In the genomic region with DNA sequence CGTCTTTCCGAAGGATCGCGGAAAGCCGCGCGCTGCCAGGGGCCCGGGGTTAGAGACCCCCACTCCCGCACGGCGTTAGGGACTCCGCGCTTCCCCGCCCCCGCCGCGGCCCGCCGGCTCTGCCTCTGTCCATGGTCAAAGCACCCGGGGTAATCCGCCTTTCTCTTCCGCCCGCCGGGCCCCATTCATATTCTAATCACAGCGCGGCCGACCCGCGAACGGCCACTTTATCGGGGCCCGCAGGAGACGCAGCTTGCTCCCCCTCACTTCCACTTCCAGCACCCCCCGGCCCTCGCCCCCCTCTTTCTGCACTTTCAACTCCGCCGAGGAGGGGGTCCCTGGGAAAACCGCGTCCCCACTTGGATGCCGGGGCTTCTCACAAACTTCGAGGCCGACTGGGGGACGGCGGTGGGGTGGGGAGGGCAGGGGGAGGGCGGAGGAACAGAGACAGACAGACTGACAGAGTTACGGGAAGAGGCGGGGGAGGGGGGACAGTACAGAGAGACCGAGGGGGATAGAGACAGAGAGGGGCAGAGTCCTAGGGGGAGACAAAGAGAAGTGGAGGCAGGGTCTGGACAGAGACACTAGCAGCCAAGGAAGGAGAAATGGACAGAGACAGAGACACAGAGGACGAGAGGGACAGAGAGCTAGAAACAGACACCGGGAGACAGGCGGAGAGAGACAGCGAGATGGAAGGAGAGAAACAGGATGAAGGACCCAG, we compare ENCODE assay signal across 1 cellular context.
TF ChIP-seq lines count a peak whose summit lies in the region.

No MANE protein-coding gene starts in this region.

TF ChIP-seq in HepG2, 621 proteins besides CTCF, POLR2A, EP300 and RAD21 (continued from another document):
- TF ChIP-seq, protein P1, sequence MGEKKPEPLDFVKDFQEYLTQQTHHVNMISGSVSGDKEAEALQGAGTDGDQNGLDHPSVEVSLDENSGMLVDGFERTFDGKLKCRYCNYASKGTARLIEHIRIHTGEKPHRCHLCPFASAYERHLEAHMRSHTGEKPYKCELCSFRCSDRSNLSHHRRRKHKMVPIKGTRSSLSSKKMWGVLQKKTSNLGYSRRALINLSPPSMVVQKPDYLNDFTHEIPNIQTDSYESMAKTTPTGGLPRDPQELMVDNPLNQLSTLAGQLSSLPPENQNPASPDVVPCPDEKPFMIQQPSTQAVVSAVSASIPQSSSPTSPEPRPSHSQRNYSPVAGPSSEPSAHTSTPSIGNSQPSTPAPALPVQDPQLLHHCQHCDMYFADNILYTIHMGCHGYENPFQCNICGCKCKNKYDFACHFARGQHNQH (CRISPR knock-in tag; IDR thresholded peaks at IDR 0.05), result no peak
- TF ChIP-seq, protein P2, sequence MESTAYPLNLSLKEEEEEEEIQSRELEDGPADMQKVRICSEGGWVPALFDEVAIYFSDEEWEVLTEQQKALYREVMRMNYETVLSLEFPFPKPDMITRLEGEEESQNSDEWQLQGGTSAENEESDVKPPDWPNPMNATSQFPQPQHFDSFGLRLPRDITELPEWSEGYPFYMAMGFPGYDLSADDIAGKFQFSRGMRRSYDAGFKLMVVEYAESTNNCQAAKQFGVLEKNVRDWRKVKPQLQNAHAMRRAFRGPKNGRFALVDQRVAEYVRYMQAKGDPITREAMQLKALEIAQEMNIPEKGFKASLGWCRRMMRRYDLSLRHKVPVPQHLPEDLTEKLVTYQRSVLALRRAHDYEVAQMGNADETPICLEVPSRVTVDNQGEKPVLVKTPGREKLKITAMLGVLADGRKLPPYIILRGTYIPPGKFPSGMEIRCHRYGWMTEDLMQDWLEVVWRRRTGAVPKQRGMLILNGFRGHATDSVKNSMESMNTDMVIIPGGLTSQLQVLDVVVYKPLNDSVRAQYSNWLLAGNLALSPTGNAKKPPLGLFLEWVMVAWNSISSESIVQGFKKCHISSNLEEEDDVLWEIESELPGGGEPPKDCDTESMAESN (CRISPR knock-in tag; conservative IDR thresholded peaks at IDR 0.05), result no peak
- TF ChIP-seq HNF4G (IDR thresholded peaks at IDR 0.05; ENCODE audit: borderline replicate concordance, low read depth, low read length), result no peak
- no peak for TF ChIP-seq HNF4G (CRISPR knock-in tag; IDR thresholded peaks at IDR 0.05; ENCODE audit: borderline replicate concordance, low read depth)
- 0 out of 2 replicates have a peak, but pooled peaks have one; percentile 18 for TF ChIP-seq MIER2 (CRISPR knock-in tag; IDR thresholded peaks at IDR 0.05)
- TF ChIP-seq ZNF788 (CRISPR knock-in tag; IDR thresholded peaks at IDR 0.05; ENCODE audit: borderline replicate concordance), result no peak
- TF ChIP-seq ZNF564 (CRISPR knock-in tag; IDR thresholded peaks at IDR 0.05), result no peak
- TF ChIP-seq, protein P3, sequence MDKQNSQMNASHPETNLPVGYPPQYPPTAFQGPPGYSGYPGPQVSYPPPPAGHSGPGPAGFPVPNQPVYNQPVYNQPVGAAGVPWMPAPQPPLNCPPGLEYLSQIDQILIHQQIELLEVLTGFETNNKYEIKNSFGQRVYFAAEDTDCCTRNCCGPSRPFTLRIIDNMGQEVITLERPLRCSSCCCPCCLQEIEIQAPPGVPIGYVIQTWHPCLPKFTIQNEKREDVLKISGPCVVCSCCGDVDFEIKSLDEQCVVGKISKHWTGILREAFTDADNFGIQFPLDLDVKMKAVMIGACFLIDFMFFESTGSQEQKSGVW (CRISPR knock-in tag; IDR thresholded peaks at IDR 0.05; ENCODE audit: borderline replicate concordance), result no peak
- no peak for TF ChIP-seq ZNF777 (CRISPR knock-in tag; IDR thresholded peaks at IDR 0.05)
- no peak for TF ChIP-seq ZNF121 (CRISPR knock-in tag; IDR thresholded peaks at IDR 0.05)
- TF ChIP-seq, protein P4, sequence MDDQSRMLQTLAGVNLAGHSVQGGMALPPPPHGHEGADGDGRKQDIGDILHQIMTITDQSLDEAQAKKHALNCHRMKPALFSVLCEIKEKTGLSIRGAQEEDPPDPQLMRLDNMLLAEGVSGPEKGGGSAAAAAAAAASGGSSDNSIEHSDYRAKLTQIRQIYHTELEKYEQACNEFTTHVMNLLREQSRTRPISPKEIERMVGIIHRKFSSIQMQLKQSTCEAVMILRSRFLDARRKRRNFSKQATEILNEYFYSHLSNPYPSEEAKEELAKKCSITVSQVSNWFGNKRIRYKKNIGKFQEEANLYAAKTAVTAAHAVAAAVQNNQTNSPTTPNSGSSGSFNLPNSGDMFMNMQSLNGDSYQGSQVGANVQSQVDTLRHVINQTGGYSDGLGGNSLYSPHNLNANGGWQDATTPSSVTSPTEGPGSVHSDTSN (CRISPR knock-in tag; IDR thresholded peaks at IDR 0.05; ENCODE audit: borderline replicate concordance), result no peak
- no peak for TF ChIP-seq MATR3 (CRISPR knock-in tag; IDR thresholded peaks at IDR 0.05)
- TF ChIP-seq ZNF33A (CRISPR knock-in tag; IDR thresholded peaks at IDR 0.05; ENCODE audit: borderline replicate concordance), result no peak
- TF ChIP-seq ZNF614 (CRISPR knock-in tag; IDR thresholded peaks at IDR 0.05; ENCODE audit: borderline replicate concordance), result no peak
- TF ChIP-seq EZH2 (conservative IDR thresholded peaks at IDR 0.05; ENCODE audit: low read depth, low read length), result 0 out of 2 replicates have a peak, but pooled peaks have one; percentile 23
- no peak for TF ChIP-seq BCL6 (CRISPR knock-in tag; IDR thresholded peaks at IDR 0.05)
- no peak for TF ChIP-seq CBFB (CRISPR knock-in tag; IDR thresholded peaks at IDR 0.05)
- TF ChIP-seq ELF4 (CRISPR knock-in tag; IDR thresholded peaks at IDR 0.05; ENCODE audit: borderline replicate concordance), result no peak
- TF ChIP-seq SIN3B (IDR thresholded peaks at IDR 0.05; ENCODE audit: low read length), result no peak
